12 cellular contexts compared by ENCODE assay signal in genomic region chr2:130370490-130370889, GRCh38. TPM values are rescaled to one million over a fixed set of nuclear protein-coding genes. Genes with fewer than 3 reads are reported as not detected.
DNase-seq lines count a peak whose midpoint lies in the region; ATAC-seq and TF ChIP-seq lines count a peak whose summit lies in the region.
"Had no signal": no experiment of that assay in that cellular context is flagged by ENCODE, and none has a peak within 500 bp of the region (broad histone marks: within the 10 kb centered on the region; RNA-seq: fewer than 3 reads in every experiment).

No MANE protein-coding gene starts in this region.

- H3K4ac ChIP-seq in IMR-90 (ENCODE audit: low read depth, low read length): no peak overlapping the region

- H3K18ac ChIP-seq in IMR-90 (ENCODE audit: low read depth, low read length): no peak overlapping the region

- ATAC-seq in CD8-positive, alpha-beta T cell: peak; percentile 48
- ATAC-seq in IMR-90 (ENCODE audit: low read depth) (no peak), naive B cell (ENCODE audit: low read depth in 2 of 2) (no peak), upper lobe of left lung (ENCODE audit: low FRiP score in 2 of 2) (no peak)
- ATAC-seq: Panc1 had no signal

- H3K79me1 ChIP-seq in IMR-90 (ENCODE audit: low read depth in 1 of 2, low read length in 2 of 2): peaks cover 19 to 48% of the 10 kb centered on the region in 2 experiments

- no peak overlapping the region for H3K23ac ChIP-seq in IMR-90 (ENCODE audit: low read depth, low read length)

- no peak overlapping the region for H2AFZ ChIP-seq in IMR-90 (replicated peaks; ENCODE audit: low read length, poor library complexity)

- CTCF ChIA-PET in CD8-positive, alpha-beta T cell (lab: Charles Lee): interaction anchor here (1.4 to 1.6 kb wide), 2 partner anchors 11 to 28 kb away, joined by 3 to 5 read pairs; partner anchors contain the start of gene IMP4
- CTCF ChIA-PET in IMR-90 (lab: Yijun Ruan, JAX): no interaction called here

- no TSS peak for BruUV-seq in IMR-90 (replicated peaks; lab: Mats Ljungman, UMichigan)

- dilution Hi-C loops in IMR-90 (cut with HindIII; ENCODE audit: low sequenced_read_pairs, unreplicated experiment): no loop called here

- peaks cover 21% of the 10 kb centered on the region for H3K36me3 Mint-ChIP-seq in CD8-positive, alpha-beta T cell
- H3K36me3 Mint-ChIP-seq in naive B cell: peaks cover 5 to 9% of the 10 kb centered on the region in 2 donors

- no peak overlapping the region for H4K91ac ChIP-seq in IMR-90 (ENCODE audit: insufficient read depth, low read depth, low read length)

- no peaks in the 10 kb centered on the region; the same call in 1 of the 2 replicates for H4K20me1 ChIP-seq in IMR-90 (ENCODE audit: insufficient read depth, low read length)

- H2AK9ac ChIP-seq in IMR-90 (replicated peaks; ENCODE audit: low read depth, low read length, poor library complexity): peak overlapping the region; percentile 47

- no peak overlapping the region for H3K9ac ChIP-seq in IMR-90 (ENCODE audit: low read depth, low read length)

- DNase-seq in CD8-positive, alpha-beta T cell: peak in 5 of 7 experiments; percentile 20 to 69 (median 48)
- no peak for DNase-seq in IMR-90
- peak; percentile 51 to 60 for DNase-seq in activated T-cell treated with anti-CD3 and anti-CD28 coated beads, Interleukin-2, amount 50 U/mL, for 48 hours
- no peak for DNase-seq in naive B cell
- no peak for DNase-seq in testis
- no peak for DNase-seq in AG08396 (ENCODE audit: low spot score)
- no peak for DNase-seq in HAP-1 (ENCODE audit: low spot score in 2 of 2)
- DNase-seq in upper lobe of left lung: no peak
- DNase-seq: MM.1S had no signal

- H3K9me1 ChIP-seq in IMR-90 (ENCODE audit: insufficient read depth, low read length): peaks cover 13% of the 10 kb centered on the region

- no peak overlapping the region for H4K8ac ChIP-seq in IMR-90 (ENCODE audit: low read depth in 2 of 2, low read length in 2 of 2)

- no peak for TF ChIP-seq POLR2A in IMR-90 (IDR thresholded peaks at IDR 0.05; ENCODE audit: low read depth, low read length)
- TF ChIP-seq POLR2A in testis (IDR thresholded peaks at IDR 0.05): no peak
- no peak for TF ChIP-seq POLR2A in upper lobe of left lung (IDR thresholded peaks at IDR 0.05)

- no peak overlapping the region for H2BK5ac ChIP-seq in IMR-90 (ENCODE audit: low read depth, low read length, poor library complexity, severe bottlenecking)

- H2BK120ac ChIP-seq in IMR-90 (ENCODE audit: low read depth, low read length): no peak overlapping the region

- H3K27me3 Mint-ChIP-seq in CD8-positive, alpha-beta T cell (ENCODE audit: low read depth): no peaks in the 10 kb centered on the region
- H3K27me3 Mint-ChIP-seq in naive B cell: peaks cover 5 to 11% (median 7%) of the 10 kb centered on the region in 3 donors

- no peaks in the 10 kb centered on the region for H3K36me3 ChIP-seq in CD8-positive, alpha-beta T cell (ENCODE audit: insufficient read depth, low read length)
- H3K36me3 ChIP-seq in IMR-90 (ENCODE audit: control insufficient read depth, insufficient read depth, low read length) (peaks cover 6% of the 10 kb centered on the region; the same call in 1 of the 2 replicates), testis (ENCODE audit: low read depth, missing control alignments) (no peaks in the 10 kb centered on the region), HAP-1 (replicated peaks) (peaks cover 19% of the 10 kb centered on the region), upper lobe of left lung (peaks cover 0 to 8% (median 0%) of the 10 kb centered on the region in 4 donors)
- H3K36me3 ChIP-seq: right atrium auricular region had no signal

- no peaks in the 10 kb centered on the region for H3K9me3 ChIP-seq in CD8-positive, alpha-beta T cell (ENCODE audit: low read length)
- H3K9me3 ChIP-seq in IMR-90 (ENCODE audit: control insufficient read depth, insufficient read depth, low read length) (no peaks in the 10 kb centered on the region), testis (no peaks in the 10 kb centered on the region), HAP-1 (no peaks in the 10 kb centered on the region), upper lobe of left lung (no peaks in the 10 kb centered on the region)
- H3K9me3 ChIP-seq: right atrium auricular region had no signal

- H3K9me3 Mint-ChIP-seq in CD8-positive, alpha-beta T cell: no peaks in the 10 kb centered on the region
- no peaks in the 10 kb centered on the region for H3K9me3 Mint-ChIP-seq in naive B cell

- in situ Hi-C loops in IMR-90 (cut with MboI; ENCODE audit: low sequenced_read_pairs) (loop anchor here (25.0 kb wide), 1 partner anchor 742 kb away; the partner anchor contains the start of gene PLEKHB2), HAP-1 (cut with MboI; ENCODE audit: low sequenced_read_pairs) (loop anchor here (25.0 kb wide), 2 partner anchors 742 to 1117 kb away; partner anchors contain the start of genes MZT2A, PLEKHB2 and TUBA3D)

- no peak for TF ChIP-seq EP300 in upper lobe of left lung (IDR thresholded peaks at IDR 0.05)

- H2AK5ac ChIP-seq in IMR-90 (ENCODE audit: low read depth, low read length): no peak overlapping the region

- peak overlapping the region; percentile 77 for H3K4me3 ChIP-seq in CD8-positive, alpha-beta T cell (ENCODE audit: low read depth, low read length)
- H3K4me3 ChIP-seq in IMR-90 (ENCODE audit: insufficient read depth, low read depth, low read length): no peak overlapping the region
- no peak overlapping the region for H3K4me3 ChIP-seq in testis
- H3K4me3 ChIP-seq in HAP-1: no peak overlapping the region
- no peak overlapping the region for H3K4me3 ChIP-seq in upper lobe of left lung

- no peak overlapping the region for H2BK15ac ChIP-seq in IMR-90 (ENCODE audit: low read depth, low read length)

- intact Hi-C loops in CD8-positive, alpha-beta T cell (cut with DNase I, micrococcal nuclease): loop anchor here (2.0 kb wide), 1 partner anchor 14 kb away; the partner anchor contains the start of gene PTPN18 (in 2 of the 2)
- intact Hi-C loops in IMR-90 (cut with micrococcal nuclease): no loop called here
- intact Hi-C loops in testis (cut with DNase I; ENCODE audit: low total_unique reads): no loop called here

- POLR2A ChIA-PET in CD8-positive, alpha-beta T cell (lab: Charles Lee): interaction anchor here (3.9 kb wide), 1 partner anchor 28 kb away, joined by 35 read pairs; the partner anchor contains the start of gene IMP4
- POLR2A ChIA-PET in IMR-90 (lab: Charles Lee; ENCODE audit: unreplicated experiment): no interaction called here

- peak overlapping the region; percentile 93 for H3K27ac Mint-ChIP-seq in CD8-positive, alpha-beta T cell
- peak overlapping the region in 5 of 6 donors; percentile 30 to 98 (median 92) for H3K27ac Mint-ChIP-seq in naive B cell

- H4K5ac ChIP-seq in IMR-90 (ENCODE audit: low read depth, low read length): no peak overlapping the region

- peaks cover 34% of the 10 kb centered on the region for H3K4me1 ChIP-seq in CD8-positive, alpha-beta T cell (ENCODE audit: insufficient read depth, low read length)
- H3K4me1 ChIP-seq in IMR-90 (ENCODE audit: control insufficient read depth, insufficient read depth, low read length): peaks cover 10% of the 10 kb centered on the region; the same call in 1 of the 2 replicates
- H3K4me1 ChIP-seq in testis: peaks cover 7% of the 10 kb centered on the region
- H3K4me1 ChIP-seq in HAP-1: peaks cover 13% of the 10 kb centered on the region; the same call in 1 of the 2 replicates
- H3K4me1 ChIP-seq in upper lobe of left lung: peaks cover 26 to 43% (median 32%) of the 10 kb centered on the region in 4 donors

- H3K27me3 ChIP-seq in CD8-positive, alpha-beta T cell (ENCODE audit: insufficient read depth, low read length): no peaks in the 10 kb centered on the region
- H3K27me3 ChIP-seq in IMR-90 (ENCODE audit: control insufficient read depth, insufficient read depth, low read length) (no peaks in the 10 kb centered on the region), testis (no peaks in the 10 kb centered on the region), HAP-1 (ENCODE audit: low read depth) (no peaks in the 10 kb centered on the region), upper lobe of left lung (no peaks in the 10 kb centered on the region)
- H3K27me3 ChIP-seq: right atrium auricular region had no signal

- no peak overlapping the region for H3K56ac ChIP-seq in IMR-90 (ENCODE audit: extremely low read depth, insufficient read depth, low read length)

- H3K4me1 Mint-ChIP-seq in CD8-positive, alpha-beta T cell (ENCODE audit: low read depth): peaks cover 46% of the 10 kb centered on the region
- peaks cover 53 to 54% (median 53%) of the 10 kb centered on the region in 3 donors for H3K4me1 Mint-ChIP-seq in naive B cell

- no peak overlapping the region for H3K4me2 ChIP-seq in IMR-90 (ENCODE audit: low read depth, low read length)

- H3K27ac ChIP-seq in CD8-positive, alpha-beta T cell (ENCODE audit: low read depth, low read length): no peak overlapping the region
- no peak overlapping the region for H3K27ac ChIP-seq in IMR-90 (ENCODE audit: insufficient read depth, low read length)
- no peak overlapping the region for H3K27ac ChIP-seq in testis
- H3K27ac ChIP-seq in upper lobe of left lung: peak overlapping the region in 2 of 4 donors; percentile 91 to 92
- H3K27ac ChIP-seq: epithelial cell of prostate had no signal

- peak overlapping the region; percentile 90 for H3K4me3 Mint-ChIP-seq in CD8-positive, alpha-beta T cell
- peak overlapping the region; percentile 82 to 97 (median 94) for H3K4me3 Mint-ChIP-seq in naive B cell

- TF ChIP-seq CTCF in CD8-positive, alpha-beta T cell (IDR thresholded peaks at IDR 0.05): no peak
- no peak for TF ChIP-seq CTCF in IMR-90 (conservative IDR thresholded peaks at IDR 0.05; ENCODE audit: low read depth, low read length)
- TF ChIP-seq CTCF in testis (IDR thresholded peaks at IDR 0.05): no peak
- no peak for TF ChIP-seq CTCF in upper lobe of left lung (IDR thresholded peaks at IDR 0.05)

- no peak for TF ChIP-seq RAD21 in IMR-90 (IDR thresholded peaks at IDR 0.05; ENCODE audit: low read length)

- no peak overlapping the region for H2BK20ac ChIP-seq in IMR-90 (ENCODE audit: low read depth, low read length)

- WGBS in IMR-90 (ENCODE audit: extremely low coverage in 2 of 2, insufficient read length in 1 of 2), 2 experiments: 98% methylated on average over 8 of the region's 9 CpGs; no CpG with 5 or more reads in 1 of the 2 experiments
- WGBS in testis, 2 donors: 91 to 94% methylated on average over 4 to 9 of the region's 9 CpGs
- WGBS in upper lobe of left lung, 2 donors: 84 to 91% methylated on average over 5 to 9 of the region's 9 CpGs

- H3K14ac ChIP-seq in IMR-90 (replicated peaks; ENCODE audit: low read depth, low read length): no peak overlapping the region

RNA-seq across cellular contexts. Expression of gene PTPN18, which starts 14.6 kb away (rescaled TPM):
- total RNA-seq in CD8-positive, alpha-beta T cell: 10 to 100 TPM; 18.1 to 20.6 TPM
- 7.2 and 9.7 TPM in 2 replicates for total RNA-seq in IMR-90 (2012; rRNA removed)
- 13.4 and 15.5 TPM in 2 replicates for polyA plus RNA-seq in IMR-90 (2012; rRNA removed)
- 8.1 and 12.2 TPM in 2 replicates for polyA plus RNA-seq in IMR-90 (2012; cell fraction: cytosol; rRNA removed)
- polyA plus RNA-seq in IMR-90 (2012; cell fraction: nucleus; rRNA removed; ENCODE audit: low replicate concordance): 64.3 and 68.2 TPM in 2 replicates
- 10 to 100 TPM; 57.8 to 83.3 (median 68.5) TPM for polyA plus RNA-seq in naive B cell (ENCODE audit: low read depth in 6 of 6)
- 10 to 100 TPM; 23.4 to 33.0 TPM for total RNA-seq in testis
- 23.3 TPM for polyA plus RNA-seq in testis (ENCODE audit: insufficient read depth, low read depth, low replicate concordance)
- total RNA-seq in upper lobe of left lung: 100 to 1,000 TPM in 2 of 6 donors, 10 to 100 TPM in 4; 59.0 to 156 (median 89.4) TPM

RNA-seq across cellular contexts. Expression of gene IMP4, which starts 27.8 kb away (rescaled TPM):
- total RNA-seq in CD8-positive, alpha-beta T cell: 100 to 1,000 TPM; 108 to 120 TPM
- total RNA-seq in IMR-90 (2012; rRNA removed) (127 and 154 TPM in 2 replicates), testis (100 to 1,000 TPM; 103 to 109 TPM), upper lobe of left lung (100 to 1,000 TPM in 2 of 6 donors, 10 to 100 TPM in 4; 45.6 to 118 (median 63.0) TPM)
- polyA plus RNA-seq in IMR-90 (2012; rRNA removed) (169 and 187 TPM in 2 replicates), naive B cell (ENCODE audit: low read depth in 6 of 6) (100 to 1,000 TPM in 2 of 6 donors, 10 to 100 TPM in 4; 62.0 to 112 (median 85.3) TPM), testis (ENCODE audit: insufficient read depth, low read depth, low replicate concordance) (57.1 TPM)
- 158 and 206 TPM in 2 replicates for polyA plus RNA-seq in IMR-90 (2012; cell fraction: cytosol; rRNA removed)
- polyA plus RNA-seq in IMR-90 (2012; cell fraction: nucleus; rRNA removed; ENCODE audit: low replicate concordance): 143 and 362 TPM in 2 replicates

Comparison
In these comparisons a context has a peak if more than half of its experiments do, and no peak if none do; other contexts are left out.
1. DNase-seq: peak in CD8-positive, alpha-beta T cell (5 of 7) and activated T-cell treated with anti-CD3 and anti-CD28 coated beads, Interleukin-2, amount 50 U/mL, for 48 hours (2 of 2); none in IMR-90 (single experiment), naive B cell (single experiment), testis (single experiment), AG08396 (single experiment), HAP-1 (0 of 2) and upper lobe of left lung (0 of 2).
2. intact Hi-C loops: an anchor here in CD8-positive, alpha-beta T cell (2.0 kb wide); none called in IMR-90 and testis.